In the genomic region with DNA sequence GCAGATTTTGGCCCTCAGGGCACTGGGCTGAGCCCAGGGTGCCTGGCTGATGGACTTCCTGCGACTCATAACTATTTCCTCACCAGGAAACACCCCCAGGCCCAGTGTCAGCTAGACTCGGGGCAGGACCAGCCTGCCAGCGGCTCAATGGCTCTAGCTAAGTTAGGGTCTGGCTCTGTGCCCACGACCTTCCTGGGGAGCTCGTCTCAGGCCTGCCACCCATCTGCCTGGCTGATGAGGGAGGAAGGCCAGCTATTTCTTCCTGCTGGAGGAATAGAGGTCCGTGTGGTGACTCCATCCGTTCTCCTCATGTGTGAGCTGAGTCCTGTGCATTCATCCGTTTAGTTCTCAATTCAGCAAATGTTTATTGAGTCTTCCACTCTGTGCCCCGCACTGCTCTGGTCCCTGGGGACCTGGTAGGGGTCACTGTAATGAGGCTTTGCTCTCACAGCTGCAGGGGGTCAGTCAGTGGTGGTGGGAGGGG, we compare ENCODE assay signal across 1 cellular context.
TF ChIP-seq lines count a peak whose summit lies in the region.

No MANE protein-coding gene starts in this region.

TF ChIP-seq in IMR-90, 13 proteins besides CTCF, POLR2A, EP300 and RAD21 (continued from another document):
- no peak for TF ChIP-seq MAFK (IDR thresholded peaks at IDR 0.05; ENCODE audit: low read depth, low read length)
- TF ChIP-seq MXI1 (IDR thresholded peaks at IDR 0.05; ENCODE audit: borderline replicate concordance, low read depth, low read length): no peak
- TF ChIP-seq BHLHE40 (IDR thresholded peaks at IDR 0.05; ENCODE audit: low read depth, low read length): no peak
- TF ChIP-seq CEBPB (IDR thresholded peaks at IDR 0.05; ENCODE audit: low read depth, low read length): peak; percentile 77
- TF ChIP-seq, protein P1, sequence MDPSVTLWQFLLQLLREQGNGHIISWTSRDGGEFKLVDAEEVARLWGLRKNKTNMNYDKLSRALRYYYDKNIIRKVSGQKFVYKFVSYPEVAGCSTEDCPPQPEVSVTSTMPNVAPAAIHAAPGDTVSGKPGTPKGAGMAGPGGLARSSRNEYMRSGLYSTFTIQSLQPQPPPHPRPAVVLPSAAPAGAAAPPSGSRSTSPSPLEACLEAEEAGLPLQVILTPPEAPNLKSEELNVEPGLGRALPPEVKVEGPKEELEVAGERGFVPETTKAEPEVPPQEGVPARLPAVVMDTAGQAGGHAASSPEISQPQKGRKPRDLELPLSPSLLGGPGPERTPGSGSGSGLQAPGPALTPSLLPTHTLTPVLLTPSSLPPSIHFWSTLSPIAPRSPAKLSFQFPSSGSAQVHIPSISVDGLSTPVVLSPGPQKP (IDR thresholded peaks at IDR 0.05; ENCODE audit: borderline replicate concordance, low read depth, low read length): no peak
- TF ChIP-seq, protein P2, sequence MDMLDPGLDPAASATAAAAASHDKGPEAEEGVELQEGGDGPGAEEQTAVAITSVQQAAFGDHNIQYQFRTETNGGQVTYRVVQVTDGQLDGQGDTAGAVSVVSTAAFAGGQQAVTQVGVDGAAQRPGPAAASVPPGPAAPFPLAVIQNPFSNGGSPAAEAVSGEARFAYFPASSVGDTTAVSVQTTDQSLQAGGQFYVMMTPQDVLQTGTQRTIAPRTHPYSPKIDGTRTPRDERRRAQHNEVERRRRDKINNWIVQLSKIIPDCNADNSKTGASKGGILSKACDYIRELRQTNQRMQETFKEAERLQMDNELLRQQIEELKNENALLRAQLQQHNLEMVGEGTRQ (IDR thresholded peaks at IDR 0.05; ENCODE audit: low read depth, low read length): no peak
- TF ChIP-seq MAZ (IDR thresholded peaks at IDR 0.05; ENCODE audit: borderline replicate concordance, low read depth, low read length): no peak
